Comparison of ENCODE assay signal across 25 cellular contexts in genomic region chr1:9282436-9282955, GRCh38. TPM values are rescaled to one million over a fixed set of nuclear protein-coding genes. Genes with fewer than 3 reads are reported as not detected.
DNase-seq lines count a peak whose midpoint lies in the region; ATAC-seq and TF ChIP-seq lines count a peak whose summit lies in the region.
"Had no signal": no experiment of that assay in that cellular context is flagged by ENCODE, and none has a peak within 500 bp of the region (broad histone marks: within the 10 kb centered on the region; RNA-seq: fewer than 3 reads in every experiment).

No MANE protein-coding gene starts in this region.

- H4K8ac ChIP-seq in IMR-90 (ENCODE audit: low read depth in 2 of 2, low read length in 2 of 2) (peak overlapping the region in 1 of 2 experiments; percentile 5; a peak in 2 of 4 replicates), mesenchymal stem cell (ENCODE audit: low read length) (no peak overlapping the region)

- CTCF ChIA-PET in activated CD4-positive, alpha-beta T cell treated with anti-CD3 and anti-CD28 coated beads, Interleukin-2, amount 10 ng/mL, durations not matched to agents 7 days and 5 days (lab: Charles Lee), result interaction anchor here (0.7 to 2.4 kb wide), 9 partner anchors 9 to 502 kb away, joined by 3 to 22 read pairs (median 4); no protein-coding TSS in a partner anchor
- CTCF ChIA-PET in IMR-90 (lab: Yijun Ruan, JAX), result interaction anchor here (0.5 kb wide), 1 partner anchor 49 kb away, joined by 3 read pairs; no protein-coding TSS in a partner anchor
- CTCF ChIA-PET in activated CD4-positive, alpha-beta memory T cell treated with anti-CD3 and anti-CD28 coated beads for 36 hours (lab: Charles Lee), result interaction anchor here (1.0 to 5.4 kb wide), 4 partner anchors 10 to 209 kb away, joined by 3 to 24 read pairs (median 5); partner anchors contain the start of gene SPSB1

- H2BK5ac ChIP-seq in IMR-90 (ENCODE audit: low read depth, low read length, poor library complexity, severe bottlenecking) (no peak overlapping the region), mesenchymal stem cell (ENCODE audit: low read depth, low read length, poor library complexity, severe bottlenecking) (no peak overlapping the region)

- TF ChIP-seq POLR2A in IMR-90 (IDR thresholded peaks at IDR 0.05; ENCODE audit: low read depth, low read length), result no peak

- in situ Hi-C loops in IMR-90 (cut with MboI; ENCODE audit: low sequenced_read_pairs), result loop anchor here (10.0 kb wide), 1 partner anchor 172 kb away; no protein-coding TSS in a partner anchor

- H4K91ac ChIP-seq in IMR-90 (ENCODE audit: insufficient read depth, low read depth, low read length) (peak overlapping the region; percentile 38; the same call in 1 of the 2 replicates), mesenchymal stem cell (ENCODE audit: low read length) (no peak overlapping the region)

- no peaks in the 10 kb centered on the region for H3K9me3 ChIP-seq in IMR-90 (ENCODE audit: control insufficient read depth, insufficient read depth, low read length)
- peaks cover 27% of the 10 kb centered on the region for H3K9me3 ChIP-seq in mesenchymal stem cell (ENCODE audit: control insufficient read depth, low read length)
- H3K9me3 ChIP-seq: neutrophil had no signal

- peak overlapping the region; percentile 60 for H3K4ac ChIP-seq in IMR-90 (ENCODE audit: low read depth, low read length)
- no peak overlapping the region for H3K4ac ChIP-seq in mesenchymal stem cell (ENCODE audit: low read depth in 1 of 2, low read length in 2 of 2)

- H3K9ac ChIP-seq in IMR-90 (ENCODE audit: low read depth, low read length) (no peak overlapping the region), mesenchymal stem cell (ENCODE audit: low read length) (peak overlapping the region; percentile 63)

- POLR2A ChIA-PET in activated CD4-positive, alpha-beta T cell treated with anti-CD3 and anti-CD28 coated beads, Interleukin-2, amount 10 ng/mL, durations not matched to agents 7 days and 5 days (lab: Charles Lee), result no interaction called here
- POLR2A ChIA-PET in IMR-90 (lab: Charles Lee; ENCODE audit: unreplicated experiment), result no interaction called here
- POLR2A ChIA-PET in activated CD4-positive, alpha-beta memory T cell treated with anti-CD3 and anti-CD28 coated beads for 36 hours (lab: Charles Lee), result no interaction called here

- TF ChIP-seq RAD21 in IMR-90 (IDR thresholded peaks at IDR 0.05; ENCODE audit: low read length), result no peak

- H2BK12ac ChIP-seq in mesenchymal stem cell (ENCODE audit: low read length in 2 of 2), result peak overlapping the region in 1 of 2 experiments; percentile 45

- H3K79me1 ChIP-seq in IMR-90 (ENCODE audit: low read depth in 1 of 2, low read length in 2 of 2) (peaks cover 0 to 5% of the 10 kb centered on the region in 2 experiments; a peak in 2 of 4 replicates), mesenchymal stem cell (replicated peaks; ENCODE audit: low read length, poor library complexity, severe bottlenecking) (no peaks in the 10 kb centered on the region)

- H3K4me1 Mint-ChIP-seq in activated CD4-positive, alpha-beta T cell treated with anti-CD3 and anti-CD28 coated beads, Interleukin-2, amount 10 ng/mL, durations not matched to agents 7 days and 5 days, result peaks cover 73% of the 10 kb centered on the region
- peaks cover 51% of the 10 kb centered on the region for H3K4me1 Mint-ChIP-seq in activated CD4-positive, alpha-beta memory T cell treated with anti-CD3 and anti-CD28 coated beads for 36 hours (ENCODE audit: low read depth)

- peaks cover 22% of the 10 kb centered on the region for H3K9me1 ChIP-seq in IMR-90 (ENCODE audit: insufficient read depth, low read length)

- intact Hi-C loops in IMR-90 (cut with micrococcal nuclease), result no loop called here
- intact Hi-C loops in activated CD4-positive, alpha-beta memory T cell treated with anti-CD3 and anti-CD28 coated beads for 36 hours (cut with micrococcal nuclease), result no loop called here

- dilution Hi-C loops in IMR-90 (cut with HindIII; ENCODE audit: low sequenced_read_pairs, unreplicated experiment), result no loop called here

- H3K9me3 Mint-ChIP-seq in activated CD4-positive, alpha-beta T cell treated with anti-CD3 and anti-CD28 coated beads, Interleukin-2, amount 10 ng/mL, durations not matched to agents 7 days and 5 days, result peaks cover 40% of the 10 kb centered on the region
- peaks cover 24% of the 10 kb centered on the region for H3K9me3 Mint-ChIP-seq in activated CD4-positive, alpha-beta memory T cell treated with anti-CD3 and anti-CD28 coated beads for 36 hours

- ATAC-seq in IMR-90 (ENCODE audit: low read depth), result no peak
- ATAC-seq in GM21825 (IDR thresholded peaks at IDR 0.05; ENCODE audit: unreplicated experiment), result no peak
- no peak for ATAC-seq in HG02759 (IDR thresholded peaks at IDR 0.05; ENCODE audit: unreplicated experiment)
- ATAC-seq: activated CD4-positive, alpha-beta T cell treated with anti-CD3 and anti-CD28 coated beads for 36 hours; gastrocnemius medialis had no signal

- no TSS peak for BruUV-seq in IMR-90 (replicated peaks; lab: Mats Ljungman, UMichigan)

- WGBS in IMR-90 (ENCODE audit: extremely low coverage in 2 of 2, insufficient read length in 1 of 2), 2 experiments, result no CpG with 5 or more reads among the region's 4 CpGs
- WGBS in mesenchymal stem cell, result 69% methylated on average over 4 of the region's 4 CpGs

- H3K27me3 ChIP-seq in IMR-90 (ENCODE audit: control insufficient read depth, insufficient read depth, low read length) (no peaks in the 10 kb centered on the region), mesenchymal stem cell (ENCODE audit: control insufficient read depth in 1 of 2, insufficient read depth in 1 of 2, low read length in 2 of 2) (no peaks in the 10 kb centered on the region)
- H3K27me3 ChIP-seq: gastrocnemius medialis, SJSA1 had no signal

- 0 out of 2 replicates have a peak overlapping the region, but pooled peaks have one; percentile 19 for H3K14ac ChIP-seq in IMR-90 (replicated peaks; ENCODE audit: low read depth, low read length)
- no peak overlapping the region for H3K14ac ChIP-seq in mesenchymal stem cell (ENCODE audit: low read length in 2 of 2)

- H3K36me3 ChIP-seq in IMR-90 (ENCODE audit: control insufficient read depth, insufficient read depth, low read length), result no peaks in the 10 kb centered on the region
- H3K36me3 ChIP-seq in mesenchymal stem cell (ENCODE audit: control insufficient read depth in 1 of 2, insufficient read depth in 2 of 2, low read depth in 1 of 2, low read length in 2 of 2), result no peaks in the 10 kb centered on the region
- H3K36me3 ChIP-seq: esophagus squamous epithelium, gastrocnemius medialis, neutrophil, SJSA1 had no signal

- H2AFZ ChIP-seq in IMR-90 (replicated peaks; ENCODE audit: low read length, poor library complexity), result peak overlapping the region; percentile 75
- H2AFZ ChIP-seq in mesenchymal stem cell (ENCODE audit: low read depth, low read length), result no peak overlapping the region

- H2AK5ac ChIP-seq in IMR-90 (ENCODE audit: low read depth, low read length), result peak overlapping the region; percentile 90; the same call in 1 of the 2 replicates
- H2AK5ac ChIP-seq in mesenchymal stem cell (ENCODE audit: low read length, severe bottlenecking), result peak overlapping the region; percentile 4

- H3K56ac ChIP-seq in IMR-90 (ENCODE audit: extremely low read depth, insufficient read depth, low read length), result no peak overlapping the region

- H2BK15ac ChIP-seq in IMR-90 (ENCODE audit: low read depth, low read length) (no peak overlapping the region; the same call in 2 of the 3 replicates), mesenchymal stem cell (ENCODE audit: low read depth, poor library complexity, severe bottlenecking) (no peak overlapping the region)

- no peak for TF ChIP-seq CTCF in IMR-90 (conservative IDR thresholded peaks at IDR 0.05; ENCODE audit: low read depth, low read length)

- H3K23ac ChIP-seq in IMR-90 (ENCODE audit: low read depth, low read length) (0 out of 2 replicates have a peak overlapping the region, but pooled peaks have one; percentile 32), mesenchymal stem cell (ENCODE audit: low read length in 2 of 2) (no peak overlapping the region)

- H3K18ac ChIP-seq in IMR-90 (ENCODE audit: low read depth, low read length), result no peak overlapping the region
- H3K18ac ChIP-seq in mesenchymal stem cell (ENCODE audit: low read depth in 1 of 2, low read length in 2 of 2), result peak overlapping the region in 1 of 2 experiments; percentile 28

- H3K4me1 ChIP-seq in IMR-90 (ENCODE audit: control insufficient read depth, insufficient read depth, low read length), result peaks cover 35% of the 10 kb centered on the region
- H3K4me1 ChIP-seq in mesenchymal stem cell (ENCODE audit: control insufficient read depth, insufficient read depth, low read depth, low read length), result peaks cover 35% of the 10 kb centered on the region

- H3K36me3 Mint-ChIP-seq in activated CD4-positive, alpha-beta T cell treated with anti-CD3 and anti-CD28 coated beads, Interleukin-2, amount 10 ng/mL, durations not matched to agents 7 days and 5 days (ENCODE audit: low read depth), result peaks cover 36% of the 10 kb centered on the region
- no peaks in the 10 kb centered on the region for H3K36me3 Mint-ChIP-seq in activated CD4-positive, alpha-beta memory T cell treated with anti-CD3 and anti-CD28 coated beads for 36 hours

- H4K5ac ChIP-seq in IMR-90 (ENCODE audit: low read depth, low read length), result 0 out of 2 replicates have a peak overlapping the region, but pooled peaks have one; percentile 11

- H2AK9ac ChIP-seq in IMR-90 (replicated peaks; ENCODE audit: low read depth, low read length, poor library complexity), result peak overlapping the region; percentile 33

- H3K4me3 ChIP-seq in IMR-90 (ENCODE audit: insufficient read depth, low read depth, low read length), result no peak overlapping the region
- H3K4me3 ChIP-seq in mesenchymal stem cell (ENCODE audit: insufficient read depth in 1 of 2, low read depth in 1 of 2, low read length in 2 of 2), result no peak overlapping the region
- H3K4me3 ChIP-seq: coronary artery, esophagus squamous epithelium, gastrocnemius medialis, GM23248, K562, psoas muscle, SJSA1 had no signal

- H2BK20ac ChIP-seq in IMR-90 (ENCODE audit: low read depth, low read length), result peak overlapping the region; percentile 49

- H3K27ac ChIP-seq in IMR-90 (ENCODE audit: insufficient read depth, low read length) (no peak overlapping the region), mesenchymal stem cell (ENCODE audit: low read length, poor library complexity, severe bottlenecking) (no peak overlapping the region)
- H3K27ac ChIP-seq: coronary artery, esophagus squamous epithelium, gastrocnemius medialis, GM23248, neutrophil, psoas muscle, SJSA1 had no signal

- no peak overlapping the region for H3K4me2 ChIP-seq in IMR-90 (ENCODE audit: low read depth, low read length)
- no peak overlapping the region for H3K4me2 ChIP-seq in mesenchymal stem cell (ENCODE audit: low read length, poor library complexity, severe bottlenecking)

- H4K20me1 ChIP-seq in IMR-90 (ENCODE audit: insufficient read depth, low read length), result no peaks in the 10 kb centered on the region; the same call in 1 of the 2 replicates

- no peak for DNase-seq in activated CD4-positive, alpha-beta T cell treated with anti-CD3 and anti-CD28 coated beads, Interleukin-2, amount 10 ng/mL, durations not matched to agents 7 days and 5 days
- no peak for DNase-seq in activated CD4-positive, alpha-beta T cell treated with anti-CD3 and anti-CD28 coated beads for 1 hour
- DNase-seq in IMR-90 (no peak), mesenchymal stem cell (no peak), NCI-H1417 treated with DMSO at 0.1 percent for 48 hours (lab: John Stamatoyannopoulos, UW) (no peak)
- no peak for DNase-seq in activated CD4-positive, alpha-beta memory T cell treated with anti-CD3 and anti-CD28 coated beads for 36 hours
- DNase-seq: activated CD8-positive, alpha-beta memory T cell treated with anti-CD3 and anti-CD28 coated beads, Interleukin-2, amount 50 U/mL, for 48 hours; amniotic stem cell; endodermal cell; esophagus squamous epithelium; gastrocnemius medialis; GDM1; hypothalamus; NCI-H187; NCI-H526 treated with DMSO at 0.1 percent for 48 hours; substantia nigra had no signal

- H3K27ac Mint-ChIP-seq in activated CD4-positive, alpha-beta T cell treated with anti-CD3 and anti-CD28 coated beads, Interleukin-2, amount 10 ng/mL, durations not matched to agents 7 days and 5 days, result peak overlapping the region; percentile 91
- H3K27ac Mint-ChIP-seq in activated CD4-positive, alpha-beta memory T cell treated with anti-CD3 and anti-CD28 coated beads for 36 hours, result peak overlapping the region; percentile 23
- H3K27ac Mint-ChIP-seq: activated CD4-positive, alpha-beta T cell treated with anti-CD3 and anti-CD28 coated beads for 36 hours; endodermal cell had no signal

- H2BK120ac ChIP-seq in IMR-90 (ENCODE audit: low read depth, low read length) (peak overlapping the region; percentile 57), mesenchymal stem cell (ENCODE audit: low read depth, low read length) (no peak overlapping the region)

- H3K4me3 Mint-ChIP-seq in activated CD4-positive, alpha-beta T cell treated with anti-CD3 and anti-CD28 coated beads, Interleukin-2, amount 10 ng/mL, durations not matched to agents 7 days and 5 days, result no peak overlapping the region
- H3K4me3 Mint-ChIP-seq in activated CD4-positive, alpha-beta memory T cell treated with anti-CD3 and anti-CD28 coated beads for 36 hours, result no peak overlapping the region
- H3K4me3 Mint-ChIP-seq: activated CD4-positive, alpha-beta T cell treated with anti-CD3 and anti-CD28 coated beads for 36 hours; endodermal cell had no signal

- peaks cover 3% of the 10 kb centered on the region for H3K27me3 Mint-ChIP-seq in activated CD4-positive, alpha-beta T cell treated with anti-CD3 and anti-CD28 coated beads, Interleukin-2, amount 10 ng/mL, durations not matched to agents 7 days and 5 days
- H3K27me3 Mint-ChIP-seq in activated CD4-positive, alpha-beta memory T cell treated with anti-CD3 and anti-CD28 coated beads for 36 hours, result peaks cover 8% of the 10 kb centered on the region
- H3K27me3 Mint-ChIP-seq: activated CD4-positive, alpha-beta T cell treated with anti-CD3 and anti-CD28 coated beads for 36 hours had no signal

RNA-seq across cellular contexts. Expression of gene SPSB1, which starts 10.2 kb away (rescaled TPM):
- total RNA-seq in activated CD4-positive, alpha-beta T cell treated with anti-CD3 and anti-CD28 coated beads, Interleukin-2, amount 10 ng/mL, durations not matched to agents 7 days and 5 days, result 1 to 10 TPM; 4.8 to 6.6 TPM
- 15.0 and 16.7 TPM in 2 replicates for total RNA-seq in IMR-90 (2012; rRNA removed)
- 17.6 and 19.8 TPM in 2 replicates for polyA plus RNA-seq in IMR-90 (2012; rRNA removed)
- polyA plus RNA-seq in IMR-90 (2012; cell fraction: cytosol; rRNA removed), result 22.0 and 35.7 TPM in 2 replicates
- polyA plus RNA-seq in IMR-90 (2012; cell fraction: nucleus; rRNA removed; ENCODE audit: low replicate concordance), result 16.5 and 24.0 TPM in 2 replicates
- 10 to 100 TPM; 11.0 to 12.5 TPM for total RNA-seq in activated CD4-positive, alpha-beta memory T cell treated with anti-CD3 and anti-CD28 coated beads for 36 hours
- polyA plus RNA-seq in mesenchymal stem cell (2013, experiment 1 of 2), result 34.8 TPM
- 35.0 TPM for polyA plus RNA-seq in mesenchymal stem cell (2013, experiment 2 of 2)

RNA-seq across cellular contexts. Expression of gene H6PD, which starts 47.9 kb away (rescaled TPM):
- 10 to 100 TPM; 15.1 to 15.3 TPM for total RNA-seq in activated CD4-positive, alpha-beta T cell treated with anti-CD3 and anti-CD28 coated beads, Interleukin-2, amount 10 ng/mL, durations not matched to agents 7 days and 5 days
- total RNA-seq in IMR-90 (2012; rRNA removed), result 8.3 and 9.3 TPM in 2 replicates
- polyA plus RNA-seq in IMR-90 (2012; rRNA removed), result 22.1 and 22.7 TPM in 2 replicates
- polyA plus RNA-seq in IMR-90 (2012; cell fraction: cytosol; rRNA removed), result 11.9 and 21.1 TPM in 2 replicates
- 23.3 and 30.1 TPM in 2 replicates for polyA plus RNA-seq in IMR-90 (2012; cell fraction: nucleus; rRNA removed; ENCODE audit: low replicate concordance)
- total RNA-seq in activated CD4-positive, alpha-beta memory T cell treated with anti-CD3 and anti-CD28 coated beads for 36 hours, result 10 to 100 TPM in 1 of 2 experiments, 1 to 10 TPM in 1; 9.3 to 10.4 TPM
- polyA plus RNA-seq in mesenchymal stem cell (2013, experiment 1 of 2), result 30.1 TPM
- polyA plus RNA-seq in mesenchymal stem cell (2013, experiment 2 of 2), result 29.4 TPM
